ENCODE assay signal across 8 cellular contexts in genomic region chr5:40798012-40798855, GRCh38. TPM values are rescaled to one million over a fixed set of nuclear protein-coding genes. Genes with fewer than 3 reads are reported as not detected.
DNase-seq lines count a peak whose midpoint lies in the region; ATAC-seq and TF ChIP-seq lines count a peak whose summit lies in the region.

Gene PRKAA1, minus strand, starts transcription at chr5:40798374. Its CDS starts 185 bp downstream, at chr5:40798189.

- DNase-seq in DMS114 treated with DMSO at 0.1 percent for 48 hours (lab: John Stamatoyannopoulos, UW; ENCODE audit: unreplicated experiment), result peak; percentile 79
- peak; percentile 87 for DNase-seq in HuH-7.5 (ENCODE audit: low spot score)
- peak; percentile 91 for DNase-seq in activated CD8-positive, alpha-beta memory T cell treated with anti-CD3 and anti-CD28 coated beads, Interleukin-2, amount 50 U/mL, for 4 hours
- DNase-seq in endothelial cell (ENCODE audit: low spot score), result peak; percentile 98
- DNase-seq in midbrain (lab: John Stamatoyannopoulos, UW), result peak; percentile 93
- peak; percentile 74 to 85 for DNase-seq in stimulated activated CD8-positive, alpha-beta memory T cell treated with anti-CD3 and anti-CD28 coated beads, Interleukin-2, amount 100 ng/mL, for 1 hour (ENCODE audit: low read depth in 2 of 2)

- H3K9ac ChIP-seq in OCI-LY1 (ENCODE audit: low read length), result peak within 1 kb of the TSS; percentile 98

- no peaks in the 10 kb centered on the region for H3K9me3 Mint-ChIP-seq in endothelial cell (ENCODE audit: unreplicated experiment)

- H3K27ac ChIP-seq in OCI-LY1 (ENCODE audit: low read depth, low read length, poor library complexity, severe bottlenecking), result peak within 1 kb of the TSS; percentile 70

- peaks cover 8% of the 10 kb centered on the region for H3K36me3 ChIP-seq in OCI-LY1 (ENCODE audit: insufficient read depth, low read length)

- peak within 1 kb of the TSS; percentile 97 for H3K4me3 Mint-ChIP-seq in endothelial cell (ENCODE audit: unreplicated experiment)

- no peaks in the 10 kb centered on the region for H4K20me1 ChIP-seq in OCI-LY1 (ENCODE audit: insufficient read depth, low read length)

- H3K27me3 Mint-ChIP-seq in endothelial cell (ENCODE audit: unreplicated experiment), result peaks cover 6% of the 10 kb centered on the region

- no peaks in the 10 kb centered on the region for H3K9me2 ChIP-seq in OCI-LY1 (ENCODE audit: low read depth, low read length)

- peaks cover 29% of the 10 kb centered on the region for H3K4me1 ChIP-seq in OCI-LY1 (ENCODE audit: insufficient read depth, low read length, severe bottlenecking)

- H2AFZ ChIP-seq in OCI-LY1 (ENCODE audit: low read length), result peak within 1 kb of the TSS; percentile 100

- peak within 1 kb of the TSS; percentile 99 for H3K27ac Mint-ChIP-seq in endothelial cell (ENCODE audit: unreplicated experiment)

- peaks cover 39% of the 10 kb centered on the region for H3K79me2 ChIP-seq in OCI-LY1 (ENCODE audit: insufficient read depth, low read length)

- 0 out of 2 replicates have a peak, but pooled peaks cover 4% of the 10 kb centered on the region for H3F3A ChIP-seq in OCI-LY1 (ENCODE audit: insufficient read depth, low read length)

- H3K36me3 Mint-ChIP-seq in endothelial cell (ENCODE audit: low read depth, unreplicated experiment), result peaks cover 8% of the 10 kb centered on the region

- peak; percentile 95 for ATAC-seq in GM21528 (IDR thresholded peaks at IDR 0.05; ENCODE audit: low FRiP score, unreplicated experiment)

- TF ChIP-seq CTCF in OCI-LY1 (IDR thresholded peaks at IDR 0.05; ENCODE audit: low read length), result peak; percentile 22; the same call in 1 of the 2 replicates
- peak; percentile 84 for TF ChIP-seq CTCF in endothelial cell (IDR thresholded peaks at IDR 0.05; ENCODE audit: unreplicated experiment)

- H3K4me1 Mint-ChIP-seq in endothelial cell (ENCODE audit: unreplicated experiment), result peaks cover 28% of the 10 kb centered on the region

- no peaks in the 10 kb centered on the region; the same call in 1 of the 2 replicates for H3K27me3 ChIP-seq in OCI-LY1 (ENCODE audit: insufficient read depth, low read length)

- H3K4me3 ChIP-seq in OCI-LY1 (ENCODE audit: low read depth, low read length, poor library complexity, severe bottlenecking), result peak within 1 kb of the TSS; percentile 99

- H3K4me2 ChIP-seq in OCI-LY1 (ENCODE audit: low read length), result peak within 1 kb of the TSS; percentile 99

- H3K9me3 ChIP-seq in OCI-LY1 (ENCODE audit: low read length), result no peaks in the 10 kb centered on the region

RNA-seq across cellular contexts. Expression of gene PRKAA1, which starts in this region (rescaled TPM):
- 95.4 TPM for total RNA-seq in endothelial cell (ENCODE audit: unreplicated experiment)

Comparison
In these comparisons a context has a peak if more than half of its experiments do, and no peak if none do; other contexts are left out.
1. Peak in every context shown above with its lines: DNase-seq, ATAC-seq, H3K4me3 ChIP-seq and H3K27ac ChIP-seq.